Comparison of ENCODE assay signal across 9 cellular contexts in genomic region chr16:84619103-84619460, GRCh38. TPM values are rescaled to one million over a fixed set of nuclear protein-coding genes. Genes with fewer than 3 reads are reported as not detected.
DNase-seq lines count a peak whose midpoint lies in the region; ATAC-seq and TF ChIP-seq lines count a peak whose summit lies in the region.
"Had no signal": no experiment of that assay in that cellular context is flagged by ENCODE, and none has a peak within 500 bp of the region (broad histone marks: within the 10 kb centered on the region; RNA-seq: fewer than 3 reads in every experiment).

No MANE protein-coding gene starts in this region.

- H3K27ac Mint-ChIP-seq in GM23338: peak overlapping the region; percentile 95
- peak overlapping the region; percentile 78 for H3K27ac Mint-ChIP-seq in T-helper 17 cell

- peak overlapping the region; percentile 60 for H3K4me2 ChIP-seq in GM23338

- 0 out of 2 replicates have a peak, but pooled peaks cover 10% of the 10 kb centered on the region for H3F3A ChIP-seq in GM23338 (replicated peaks; ENCODE audit: low read depth)

- 64 to 75% methylated on average over 3 of the region's 3 CpGs for WGBS in sigmoid colon, 2 donors

- H3K4me3 Mint-ChIP-seq in GM23338 (peak overlapping the region; percentile 61), T-helper 17 cell (peak overlapping the region; percentile 52)

- intact Hi-C loops in sigmoid colon (cut with DNase I): loop anchor here (5.0 to 10.0 kb wide), 3 partner anchors 92 to 434 kb away; partner anchors contain the start of gene TAF1C
- intact Hi-C loops in head of caudate nucleus (cut with DNase I): no loop called here

- H3K27ac ChIP-seq in GM23338 (ENCODE audit: low read depth) (peak overlapping the region; percentile 92), sigmoid colon (peak overlapping the region; percentile 44 to 75 (median 54))

- H3K4me3 ChIP-seq in GM23338 (peak overlapping the region; percentile 45), foreskin fibroblast (ENCODE audit: low read depth in 1 of 2, low read length in 2 of 2) (peak overlapping the region; percentile 31 to 46), sigmoid colon (no peak overlapping the region)

- H3K9me2 ChIP-seq in GM23338 (ENCODE audit: insufficient read depth): no peaks in the 10 kb centered on the region

- peaks cover 32% of the 10 kb centered on the region for H3K79me2 ChIP-seq in GM23338 (replicated peaks; ENCODE audit: insufficient read depth)

- H3K27me3 ChIP-seq in GM23338 (ENCODE audit: insufficient read depth) (peaks cover 13% of the 10 kb centered on the region), sigmoid colon (no peaks in the 10 kb centered on the region)

- H3K9me3 Mint-ChIP-seq in GM23338: no peaks in the 10 kb centered on the region; the same call in 2 of the 3 replicates

- H3K27me3 Mint-ChIP-seq in GM23338 (ENCODE audit: insufficient read depth, low read depth, poor library complexity): peaks cover 16% of the 10 kb centered on the region
- H3K27me3 Mint-ChIP-seq in T-helper 17 cell: no peaks in the 10 kb centered on the region

- TF ChIP-seq EP300 in sigmoid colon (IDR thresholded peaks at IDR 0.05): no peak

- H3K9me3 ChIP-seq in T-helper 17 cell (ENCODE audit: control insufficient read depth, low read length, poor library complexity, severe bottlenecking) (no peaks in the 10 kb centered on the region), sigmoid colon (no peaks in the 10 kb centered on the region)

- TF ChIP-seq CTCF in GM23338 (conservative IDR thresholded peaks at IDR 0.05; ENCODE audit: low read depth in 2 of 2): no peak
- no peak for TF ChIP-seq CTCF in foreskin fibroblast (IDR thresholded peaks at IDR 0.05; ENCODE audit: low read depth, low read length)
- no peak for TF ChIP-seq CTCF in sigmoid colon (IDR thresholded peaks at IDR 0.05)

- H3K4me1 Mint-ChIP-seq in GM23338 (peaks cover 49% of the 10 kb centered on the region), T-helper 17 cell (peaks cover 40% of the 10 kb centered on the region)

- H2AFZ ChIP-seq in GM23338: no peak overlapping the region

- ATAC-seq in GM23338: no peak
- no peak for ATAC-seq in T-helper 17 cell
- ATAC-seq in HG02970 (IDR thresholded peaks at IDR 0.05; ENCODE audit: low FRiP score, unreplicated experiment): no peak
- no peak for ATAC-seq in GM18519 (IDR thresholded peaks at IDR 0.05; ENCODE audit: low FRiP score, unreplicated experiment)

- TF ChIP-seq POLR2A in sigmoid colon (IDR thresholded peaks at IDR 0.05): no peak

- DNase-seq in GM23338 (ENCODE audit: low spot score) (no peak), T-helper 17 cell (no peak), foreskin fibroblast (no peak), sigmoid colon (no peak), head of caudate nucleus (no peak), cerebellar nuclear complex (lab: John Stamatoyannopoulos, UW) (no peak)
- DNase-seq: NCI-H1105 treated with DMSO at 0.1 percent for 48 hours had no signal

- H3K4me1 ChIP-seq in GM23338 (ENCODE audit: insufficient read depth): peaks cover 15% of the 10 kb centered on the region
- peaks cover 0 to 51% (median 40%) of the 10 kb centered on the region in 4 donors for H3K4me1 ChIP-seq in sigmoid colon

- peaks cover 25% of the 10 kb centered on the region for H4K20me1 ChIP-seq in GM23338 (replicated peaks; ENCODE audit: insufficient read depth)

- peaks cover 14% of the 10 kb centered on the region for H3K36me3 Mint-ChIP-seq in GM23338 (ENCODE audit: low read depth)
- peaks cover 7% of the 10 kb centered on the region for H3K36me3 Mint-ChIP-seq in T-helper 17 cell (ENCODE audit: low read depth)

- H3K36me3 ChIP-seq in GM23338 (ENCODE audit: insufficient read depth) (no peaks in the 10 kb centered on the region), sigmoid colon (no peaks in the 10 kb centered on the region)

TF ChIP-seq in GM23338, 12 proteins besides CTCF, POLR2A, EP300 and RAD21 (continues in another document):
- TF ChIP-seq POLR2AphosphoS5 (IDR thresholded peaks at IDR 0.05; ENCODE audit: low read depth) (no peak), ZNF462 (CRISPR knock-in tag; IDR thresholded peaks at IDR 0.05) (no peak), ZNF331 (CRISPR knock-in tag; IDR thresholded peaks at IDR 0.05; ENCODE audit: low read depth) (no peak), NANOG (IDR thresholded peaks at IDR 0.05; ENCODE audit: borderline replicate concordance) (no peak), CREB1 (CRISPR knock-in tag; IDR thresholded peaks at IDR 0.05; ENCODE audit: low read depth) (no peak), JUNB (IDR thresholded peaks at IDR 0.05; ENCODE audit: unreplicated experiment) (no peak), EZH2phosphoT487 (IDR thresholded peaks at IDR 0.05; ENCODE audit: unreplicated experiment) (no peak), STAT1 (IDR thresholded peaks at IDR 0.05; ENCODE audit: unreplicated experiment) (no peak), EZH2 (IDR thresholded peaks at IDR 0.05; ENCODE audit: low read depth, unreplicated experiment) (no peak)

RNA-seq across cellular contexts. Expression of gene COTL1, which starts 1.2 kb away (rescaled TPM):
- 111 and 117 TPM in 2 replicates for total RNA-seq in GM23338 (2014; rRNA removed; shearing (Covaris generic))
- 165 and 166 TPM in 2 replicates for polyA plus RNA-seq in GM23338 (2016; fragmentation: Nextera tagmentation; extraction: Ambion mirVana)
- total RNA-seq in T-helper 17 cell: 100 to 1,000 TPM; 287 to 328 TPM
- total RNA-seq in sigmoid colon: 10 to 100 TPM; 34.6 to 48.6 (median 37.8) TPM
- 100 to 1,000 TPM in 1 of 3 donors, 10 to 100 TPM in 2; 60.1 to 160 (median 96.6) TPM for polyA plus RNA-seq in sigmoid colon

RNA-seq across cellular contexts. Expression of gene KLHL36, which starts 29.2 kb away (rescaled TPM):
- 54.6 and 70.4 TPM in 2 replicates for total RNA-seq in GM23338 (2014; rRNA removed; shearing (Covaris generic))
- 13.4 and 15.5 TPM in 2 replicates for polyA plus RNA-seq in GM23338 (2016; fragmentation: Nextera tagmentation; extraction: Ambion mirVana)
- 10 to 100 TPM; 68.1 to 78.2 TPM for total RNA-seq in T-helper 17 cell
- total RNA-seq in sigmoid colon: 10 to 100 TPM; 40.0 to 45.9 (median 43.3) TPM
- 10 to 100 TPM; 14.4 to 30.6 (median 15.0) TPM for polyA plus RNA-seq in sigmoid colon

Comparison
In these comparisons a context has a peak if more than half of its experiments do, and no peak if none do; other contexts are left out.
1. H3K4me3 ChIP-seq: peak in GM23338 (single experiment) and foreskin fibroblast (2 of 2); none in sigmoid colon (0 of 4).